In the genomic region with DNA sequence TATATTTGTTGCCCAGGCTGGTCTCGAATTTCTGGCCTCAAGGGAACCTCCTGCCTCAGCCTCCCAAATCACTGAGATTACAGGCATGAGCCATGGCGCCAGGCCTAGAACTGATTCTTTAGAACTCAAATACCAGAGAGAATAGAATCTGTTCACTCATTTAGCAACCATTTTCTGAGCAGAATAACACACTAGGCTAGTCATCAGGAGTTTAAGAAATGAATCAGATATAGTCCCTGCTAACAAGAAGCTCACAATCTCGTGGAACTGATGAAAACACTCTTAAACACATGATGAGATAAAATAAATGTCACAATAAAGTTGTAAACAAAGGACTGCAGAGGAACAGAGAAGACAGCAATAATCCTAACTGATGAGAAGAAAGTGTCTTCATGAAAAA, we compare ENCODE assay signal across 2 cellular contexts.
TF ChIP-seq lines count a peak whose summit lies in the region.

No MANE protein-coding gene starts in this region.

TF ChIP-seq in IMR-90, 13 proteins besides CTCF, POLR2A, EP300 and RAD21:
- TF ChIP-seq FOS (IDR thresholded peaks at IDR 0.05; ENCODE audit: low read depth, low read length): peak; percentile 36; the same call in 1 of the 2 replicates
- TF ChIP-seq CEBPB (IDR thresholded peaks at IDR 0.05; ENCODE audit: low read depth, low read length): peak; percentile 42; the same call in 1 of the 2 replicates
- peak; percentile 88 for TF ChIP-seq RCOR1 (IDR thresholded peaks at IDR 0.05; ENCODE audit: insufficient replicate concordance, low read length)
- no peak for TF ChIP-seq NFE2L2 (IDR thresholded peaks at IDR 0.05; ENCODE audit: low read depth, low read length)
- no peak for TF ChIP-seq RFX5 (IDR thresholded peaks at IDR 0.05; ENCODE audit: low read depth, low read length)
- TF ChIP-seq MAFK (IDR thresholded peaks at IDR 0.05; ENCODE audit: low read depth, low read length): no peak

TF ChIP-seq in endothelial cell of umbilical vein, 7 proteins besides CTCF, POLR2A, EP300 and RAD21:
- TF ChIP-seq POLR2AphosphoS5 (IDR thresholded peaks at IDR 0.05; ENCODE audit: insufficient read depth, low read depth, low read length) (no peak), EZH2 (IDR thresholded peaks at IDR 0.05; ENCODE audit: borderline replicate concordance, low read depth, low read length, severe bottlenecking) (no peak), MYC (IDR thresholded peaks at IDR 0.05; ENCODE audit: low read depth, low read length) (no peak), JUN (IDR thresholded peaks at IDR 0.05; ENCODE audit: borderline replicate concordance, insufficient read depth, insufficient read length, low read depth) (no peak), FOS (IDR thresholded peaks at IDR 0.05; ENCODE audit: borderline replicate concordance, insufficient read depth, low read length) (no peak), GATA2 (IDR thresholded peaks at IDR 0.05; ENCODE audit: insufficient read depth, insufficient read length, low read depth, low read length) (no peak)
- TF ChIP-seq, protein P1, sequence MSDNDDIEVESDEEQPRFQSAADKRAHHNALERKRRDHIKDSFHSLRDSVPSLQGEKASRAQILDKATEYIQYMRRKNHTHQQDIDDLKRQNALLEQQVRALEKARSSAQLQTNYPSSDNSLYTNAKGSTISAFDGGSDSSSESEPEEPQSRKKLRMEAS (IDR thresholded peaks at IDR 0.05; ENCODE audit: insufficient read depth, insufficient read length): no peak
